ENCODE assay signal across 14 cellular contexts in the genomic region with DNA sequence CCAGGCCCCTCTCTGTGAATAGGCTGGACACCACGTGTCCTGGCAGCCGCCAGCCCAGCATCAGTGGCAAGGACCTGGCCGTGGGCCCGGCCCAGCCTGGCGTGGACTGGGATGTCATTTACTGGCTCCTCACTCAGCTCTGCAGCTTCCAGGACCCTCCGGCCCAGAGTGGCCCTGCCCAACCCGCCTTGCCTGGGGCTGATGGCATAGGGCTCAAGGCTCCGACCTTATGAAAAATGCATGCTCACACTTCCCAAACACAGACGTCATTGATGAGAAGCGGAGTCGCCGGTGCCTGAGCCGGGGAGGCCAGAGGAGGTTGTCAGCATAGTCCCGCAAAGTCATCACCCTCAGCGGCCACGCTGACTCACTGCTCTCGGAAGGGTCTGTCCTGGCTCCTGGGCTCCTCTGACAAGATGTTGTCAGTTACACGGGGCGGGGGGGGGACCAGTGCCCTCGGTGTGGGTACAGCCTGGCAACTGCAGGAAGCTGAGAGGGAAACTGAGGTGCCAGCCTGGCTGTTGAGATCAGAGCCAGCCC. TPM values are rescaled to one million over a fixed set of nuclear protein-coding genes. Genes with fewer than 3 reads are reported as not detected.
DNase-seq lines count a peak whose midpoint lies in the region; ATAC-seq and TF ChIP-seq lines count a peak whose summit lies in the region.
"Had no signal": no experiment of that assay in that cellular context is flagged by ENCODE, and none has a peak within 500 bp of the region (broad histone marks: within the 10 kb centered on the region; RNA-seq: fewer than 3 reads in every experiment).

No MANE protein-coding gene starts in this region.

- no peak overlapping the region for H3K4me3 Mint-ChIP-seq in neural crest cell
- H3K4me3 Mint-ChIP-seq in activated T-cell treated with anti-CD3 and anti-CD28 coated beads, Interleukin-2, amount 50 U/mL, for 24 hours: no peak overlapping the region
- H3K4me3 Mint-ChIP-seq: T-helper 2 cell treated with Interferon-gamma antibody and Interleukin-4, amounts not matched to agents 5 μg/mL and 100 μg/mL, for 36 hours had no signal

- in situ Hi-C loops in SK-MEL-5 (cut with HindIII; ENCODE audit: low pct_unique_long_range_greater_than_20kb, low sequenced_read_pairs): no loop called here

- no peak for TF ChIP-seq CTCF in fibroblast of mammary gland (conservative IDR thresholded peaks at IDR 0.05; ENCODE audit: control insufficient read depth, insufficient read depth, low read depth, low read length)
- no peak for TF ChIP-seq CTCF in neural crest cell (conservative IDR thresholded peaks at IDR 0.05)

- H3K36me3 Mint-ChIP-seq in neural crest cell (ENCODE audit: low read depth): no peaks in the 10 kb centered on the region
- H3K36me3 Mint-ChIP-seq in activated T-cell treated with anti-CD3 and anti-CD28 coated beads, Interleukin-2, amount 50 U/mL, for 24 hours (ENCODE audit: low read depth): no peaks in the 10 kb centered on the region

- no peak overlapping the region for H3K27ac Mint-ChIP-seq in neural crest cell (ENCODE audit: unreplicated experiment)
- no peak overlapping the region for H3K27ac Mint-ChIP-seq in activated T-cell treated with anti-CD3 and anti-CD28 coated beads, Interleukin-2, amount 50 U/mL, for 24 hours
- H3K27ac Mint-ChIP-seq: T-helper 2 cell treated with Interferon-gamma antibody and Interleukin-4, amounts not matched to agents 5 μg/mL and 100 μg/mL, for 36 hours had no signal

- ATAC-seq in GM18907 (IDR thresholded peaks at IDR 0.05; ENCODE audit: unreplicated experiment): no peak

- no peak overlapping the region for H3K4me3 ChIP-seq in fibroblast of mammary gland (ENCODE audit: control insufficient read depth, low read depth, low read length)
- H3K4me3 ChIP-seq: BLaER1 treated with 17β-estradiol and CSF1 and Interleukin-3, amounts not matched to agents 10 nM and 100 nM; tibial artery had no signal

- peak; percentile 52 for DNase-seq in Daoy (ENCODE audit: low read depth)
- peak; percentile 36 for DNase-seq in SK-MEL-5 (ENCODE audit: low read depth, low spot score)
- peak; percentile 40 for DNase-seq in fibroblast of mammary gland (ENCODE audit: low read depth)
- peak; percentile 22 for DNase-seq in neural crest cell (ENCODE audit: low read depth, low spot score)
- DNase-seq in NCI-H748 (lab: John Stamatoyannopoulos, UW; ENCODE audit: unreplicated experiment): no peak
- DNase-seq in activated T-cell treated with anti-CD3 and anti-CD28 coated beads, Interleukin-2, amount 50 U/mL, for 24 hours: no peak
- DNase-seq in hepatic stellate cell (ENCODE audit: low spot score): no peak
- DNase-seq: left cardiac atrium, NCI-H1417 treated with DMSO at 0.1 percent for 48 hours had no signal

- H3K9me3 Mint-ChIP-seq in neural crest cell: no peaks in the 10 kb centered on the region
- no peaks in the 10 kb centered on the region for H3K9me3 Mint-ChIP-seq in activated T-cell treated with anti-CD3 and anti-CD28 coated beads, Interleukin-2, amount 50 U/mL, for 24 hours
- H3K9me3 Mint-ChIP-seq: T-helper 2 cell treated with Interferon-gamma antibody and Interleukin-4, amounts not matched to agents 5 μg/mL and 100 μg/mL, for 36 hours had no signal

- H3K27me3 Mint-ChIP-seq in neural crest cell (ENCODE audit: low read depth): no peaks in the 10 kb centered on the region
- no peaks in the 10 kb centered on the region for H3K27me3 Mint-ChIP-seq in activated T-cell treated with anti-CD3 and anti-CD28 coated beads, Interleukin-2, amount 50 U/mL, for 24 hours

- peaks cover 11% of the 10 kb centered on the region for H3K4me1 Mint-ChIP-seq in neural crest cell
- no peaks in the 10 kb centered on the region for H3K4me1 Mint-ChIP-seq in activated T-cell treated with anti-CD3 and anti-CD28 coated beads, Interleukin-2, amount 50 U/mL, for 24 hours (ENCODE audit: low read depth)

RNA-seq across cellular contexts. Expression of a gene that starts 14.3 kb away (rescaled TPM):
- total RNA-seq in Daoy (2014; rRNA removed; shearing (Covaris generic)): not detected in 2 replicates
- total RNA-seq in SK-MEL-5 (2014; rRNA removed; shearing (Covaris generic)): not detected in 2 replicates
- polyA plus RNA-seq in SK-MEL-5 (2015; cell fraction: cytosol; rRNA removed): not detected in 2 replicates
- polyA plus RNA-seq in SK-MEL-5 (2015; cell fraction: nucleus; rRNA removed): not detected in 2 replicates
- not detected in 2 replicates for total RNA-seq in neural crest cell
- total RNA-seq: endothelial cell of umbilical vein, left cardiac atrium had no signal

RNA-seq across cellular contexts. Expression of a gene that starts 14.6 kb away (rescaled TPM):
- total RNA-seq in Daoy (2014; rRNA removed; shearing (Covaris generic)): 0.97 and 1.5 TPM in 2 replicates
- 2.6 and 3.1 TPM in 2 replicates for total RNA-seq in SK-MEL-5 (2014; rRNA removed; shearing (Covaris generic))
- 4.8 and 5.4 TPM in 2 replicates for polyA plus RNA-seq in SK-MEL-5 (2015; cell fraction: cytosol; rRNA removed)
- polyA plus RNA-seq in SK-MEL-5 (2015; cell fraction: nucleus; rRNA removed): 12.1 and 24.1 TPM in 2 replicates
- total RNA-seq in neural crest cell: 1.2 and 1.4 TPM in 2 replicates

RNA-seq across cellular contexts. Expression of a gene that starts 35.8 kb away (rescaled TPM):
- total RNA-seq in Daoy (2014; rRNA removed; shearing (Covaris generic)): 89.0 and 137 TPM in 2 replicates
- total RNA-seq in SK-MEL-5 (2014; rRNA removed; shearing (Covaris generic)): 45.0 and 50.1 TPM in 2 replicates
- 63.5 and 72.5 TPM in 2 replicates for polyA plus RNA-seq in SK-MEL-5 (2015; cell fraction: cytosol; rRNA removed)
- polyA plus RNA-seq in SK-MEL-5 (2015; cell fraction: nucleus; rRNA removed): 41.3 and 46.1 TPM in 2 replicates
- 74.2 and 76.4 TPM in 2 replicates for total RNA-seq in neural crest cell

Comparison
In these comparisons a context has a peak if more than half of its experiments do, and no peak if none do; other contexts are left out.
1. DNase-seq: peak in Daoy (single experiment), SK-MEL-5 (single experiment), fibroblast of mammary gland (single experiment) and neural crest cell (single experiment); none in NCI-H748 (single experiment), activated T-cell treated with anti-CD3 and anti-CD28 coated beads, Interleukin-2, amount 50 U/mL, for 24 hours (single experiment) and hepatic stellate cell (single experiment).